ENCODE assay signal across 25 cellular contexts in genomic region chr4:84932462-84932861, GRCh38. TPM values are rescaled to one million over a fixed set of nuclear protein-coding genes. Genes with fewer than 3 reads are reported as not detected.
A peak's percentile ranks its signal among the peaks of the same experiment; 100 is the strongest.
DNase-seq lines count a peak whose midpoint lies in the region; ATAC-seq and TF ChIP-seq lines count a peak whose summit lies in the region.
"Had no signal": no experiment of that assay in that cellular context is flagged by ENCODE, and none has a peak within 500 bp of the region (broad histone marks: within the 10 kb centered on the region; RNA-seq: fewer than 3 reads in every experiment).

No MANE protein-coding gene starts in this region.

- H3K4me1 ChIP-seq in neural progenitor cell, result peaks cover 36% of the 10 kb centered on the region

- no peaks in the 10 kb centered on the region for H3K27me3 ChIP-seq in neural progenitor cell
- H3K27me3 ChIP-seq in CD4-positive, alpha-beta T cell (ENCODE audit: control insufficient read depth, insufficient read depth, low read length), result no peaks in the 10 kb centered on the region

- H2AFZ ChIP-seq in neural progenitor cell (replicated peaks), result no peak overlapping the region

- peak; percentile 18 for DNase-seq in GM12865 (ENCODE audit: low read depth)
- no peak for DNase-seq in SK-N-MC (ENCODE audit: low read depth, low spot score)
- no peak for DNase-seq in neural progenitor cell (ENCODE audit: low spot score)
- DNase-seq in ureter (ENCODE audit: low spot score), result no peak
- no peak for DNase-seq in occipital lobe (lab: John Stamatoyannopoulos, UW)
- no peak for DNase-seq in CD4-positive, alpha-beta T cell
- no peak for DNase-seq in foreskin fibroblast
- DNase-seq: AML-193; C1 segment of cervical spinal cord; DMS53; EL; GF-D8; H9; HFFc6; NCI-H1092 treated with DMSO at 0.1 percent for 48 hours; NCI-H2029 treated with DMSO at 0.1 percent for 48 hours; NCI-H226; NCI-H510A treated with DMSO at 0.1 percent for 48 hours; NCI-H748 treated with DMSO at 0.1 percent for 48 hours; NK-92 treated with Interleukin-12 subunit alpha and Interleukin-12 subunit beta, amount 100 ng/mL, for 24 hours; SIG-M5; T-cell had no signal

- peaks cover 34% of the 10 kb centered on the region for H3F3A ChIP-seq in neural progenitor cell (ENCODE audit: low read depth)

- peaks cover 15% of the 10 kb centered on the region for H3K4me1 Mint-ChIP-seq in neural progenitor cell
- H3K4me1 Mint-ChIP-seq in CD4-positive, alpha-beta T cell (ENCODE audit: low read depth), result no peaks in the 10 kb centered on the region
- H3K4me1 Mint-ChIP-seq: T-cell had no signal

- H4K20me1 ChIP-seq in neural progenitor cell (ENCODE audit: low read depth), result no peaks in the 10 kb centered on the region

- no peak overlapping the region for H3K9ac ChIP-seq in SK-N-MC (ENCODE audit: insufficient read length)
- no peak overlapping the region for H3K9ac ChIP-seq in neural progenitor cell

- H3K36me3 ChIP-seq in SK-N-MC (ENCODE audit: insufficient read depth, low read length), result peaks cover 43% of the 10 kb centered on the region
- no peaks in the 10 kb centered on the region for H3K36me3 ChIP-seq in neural progenitor cell

- POLR2A ChIA-PET in CD4-positive, alpha-beta T cell (lab: Charles Lee), result no interaction called here

- peak overlapping the region; percentile 69 for H3K4me2 ChIP-seq in neural progenitor cell

- ATAC-seq in HG02981 (IDR thresholded peaks at IDR 0.05; ENCODE audit: unreplicated experiment), result peak; percentile 71
- ATAC-seq in CD4-positive, alpha-beta T cell (ENCODE audit: poor library complexity), result no peak
- ATAC-seq: Panc1, T-cell had no signal

- H3K4me3 Mint-ChIP-seq in neural progenitor cell, result no peak overlapping the region
- no peak overlapping the region for H3K4me3 Mint-ChIP-seq in CD4-positive, alpha-beta T cell
- H3K4me3 Mint-ChIP-seq: H9, HFFc6, IgD-negative memory B cell, T-cell had no signal

- H3K27ac Mint-ChIP-seq in neural progenitor cell, result no peak overlapping the region
- H3K27ac Mint-ChIP-seq in CD4-positive, alpha-beta T cell, result no peak overlapping the region
- H3K27ac Mint-ChIP-seq: HFFc6, IgD-negative memory B cell, T-cell had no signal

- peaks cover 22% of the 10 kb centered on the region for H3K36me3 Mint-ChIP-seq in neural progenitor cell
- H3K36me3 Mint-ChIP-seq in CD4-positive, alpha-beta T cell (ENCODE audit: low read depth), result no peaks in the 10 kb centered on the region
- H3K36me3 Mint-ChIP-seq: T-cell had no signal

- intact Hi-C loops in CD4-positive, alpha-beta T cell (cut with DNase I, micrococcal nuclease), result no loop called here

- H3K79me2 ChIP-seq in neural progenitor cell (ENCODE audit: low read depth), result peaks cover 73% of the 10 kb centered on the region

- no peaks in the 10 kb centered on the region for H3K27me3 Mint-ChIP-seq in neural progenitor cell (ENCODE audit: insufficient read depth, low read depth)
- H3K27me3 Mint-ChIP-seq in CD4-positive, alpha-beta T cell, result no peaks in the 10 kb centered on the region
- H3K27me3 Mint-ChIP-seq: IgD-negative memory B cell, T-cell had no signal

- H3K4me3 ChIP-seq in GM12865 (ENCODE audit: low read depth, low read length) (no peak overlapping the region), SK-N-MC (no peak overlapping the region), neural progenitor cell (peak overlapping the region; percentile 19), foreskin fibroblast (ENCODE audit: low read depth in 1 of 2, low read length in 2 of 2) (no peak overlapping the region)

- TF ChIP-seq CTCF in GM12865 (IDR thresholded peaks at IDR 0.05; ENCODE audit: insufficient read depth, low read depth, low read length, missing control alignments), result no peak
- no peak for TF ChIP-seq CTCF in neural progenitor cell (IDR thresholded peaks at IDR 0.05)
- no peak for TF ChIP-seq CTCF in CD4-positive, alpha-beta T cell (IDR thresholded peaks at IDR 0.05)
- no peak for TF ChIP-seq CTCF in foreskin fibroblast (IDR thresholded peaks at IDR 0.05; ENCODE audit: low read depth, low read length)

- CTCF ChIA-PET in CD4-positive, alpha-beta T cell (lab: Charles Lee), result no interaction called here

- peak overlapping the region; percentile 53; the same call in 1 of the 2 replicates for H3K27ac ChIP-seq in SK-N-MC
- peak overlapping the region; percentile 96 for H3K27ac ChIP-seq in neural progenitor cell
- no peak overlapping the region for H3K27ac ChIP-seq in CD4-positive, alpha-beta T cell (ENCODE audit: low read depth, low read length)

- H3K9me3 Mint-ChIP-seq in neural progenitor cell, result peaks cover 8% of the 10 kb centered on the region
- H3K9me3 Mint-ChIP-seq in CD4-positive, alpha-beta T cell, result peaks cover 3% of the 10 kb centered on the region
- H3K9me3 Mint-ChIP-seq: HFFc6 had no signal

- peaks cover 7% of the 10 kb centered on the region; the same call in 1 of the 2 replicates for H3K9me3 ChIP-seq in SK-N-MC (ENCODE audit: low read depth, low read length)
- H3K9me3 ChIP-seq in neural progenitor cell (ENCODE audit: low read depth), result no peaks in the 10 kb centered on the region
- no peaks in the 10 kb centered on the region for H3K9me3 ChIP-seq in CD4-positive, alpha-beta T cell (ENCODE audit: control insufficient read depth, low read length)

RNA-seq across cellular contexts. Expression of gene WDFY3, which starts 34.0 kb away (rescaled TPM):
- total RNA-seq in neural progenitor cell (ENCODE audit: low replicate concordance) (48.6 and 55.8 TPM in 2 replicates), ureter (136 TPM), occipital lobe (208 TPM)
- under 1 TPM; 0.60 to 0.75 TPM for total RNA-seq in CD4-positive, alpha-beta T cell

Comparison
In these comparisons a context has a peak if more than half of its experiments do, and no peak if none do; other contexts are left out.
1. RNA of gene WDFY3, which starts 34.0 kb away (total RNA-seq): 208 TPM in occipital lobe (single experiment), 136 TPM in ureter (single experiment) and 48.6 to 55.8 TPM in neural progenitor cell; 0.60 to 0.75 TPM in CD4-positive, alpha-beta T cell; every median in the first group is over 10 times any median in the second.